1 cellular context compared by ENCODE assay signal in the genomic region with DNA sequence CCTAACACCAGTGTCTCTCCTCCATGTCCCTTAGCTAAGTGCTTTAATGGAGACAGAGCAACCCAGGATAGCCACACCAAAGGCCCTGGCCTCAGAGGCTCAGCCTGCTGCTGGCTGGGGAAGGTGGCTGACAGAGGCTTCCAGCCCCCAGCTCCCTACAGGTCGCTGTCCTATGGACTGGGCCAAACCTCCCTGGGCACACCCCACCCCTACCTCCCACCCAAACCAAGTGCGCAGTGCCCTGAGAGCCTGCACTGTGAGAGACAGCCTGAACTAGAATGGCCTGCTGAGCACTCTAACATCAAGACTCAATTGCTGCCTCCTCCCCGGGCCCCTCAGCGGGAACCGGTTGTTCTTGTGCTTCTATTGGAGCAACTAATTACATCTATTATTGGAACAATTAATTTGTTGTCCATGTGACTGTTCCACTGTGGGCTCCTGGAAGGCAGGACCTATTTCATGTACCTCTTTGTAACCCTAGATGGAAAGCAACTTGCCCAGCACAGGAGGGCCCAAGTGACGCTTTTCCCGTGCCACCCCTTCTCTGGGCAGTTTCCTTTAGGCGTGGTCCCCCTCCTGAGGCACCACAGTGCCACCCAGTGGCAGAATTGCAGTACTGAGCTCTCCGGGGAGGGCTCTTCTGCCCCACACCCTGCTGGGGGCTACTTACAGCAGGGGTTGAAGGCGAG.
TF ChIP-seq lines count a peak whose summit lies in the region.

No MANE protein-coding gene starts in this region.

TF ChIP-seq in HepG2, 621 proteins besides CTCF, POLR2A, EP300 and RAD21 (continued from another document and continues in another):
- TF ChIP-seq, protein P1, sequence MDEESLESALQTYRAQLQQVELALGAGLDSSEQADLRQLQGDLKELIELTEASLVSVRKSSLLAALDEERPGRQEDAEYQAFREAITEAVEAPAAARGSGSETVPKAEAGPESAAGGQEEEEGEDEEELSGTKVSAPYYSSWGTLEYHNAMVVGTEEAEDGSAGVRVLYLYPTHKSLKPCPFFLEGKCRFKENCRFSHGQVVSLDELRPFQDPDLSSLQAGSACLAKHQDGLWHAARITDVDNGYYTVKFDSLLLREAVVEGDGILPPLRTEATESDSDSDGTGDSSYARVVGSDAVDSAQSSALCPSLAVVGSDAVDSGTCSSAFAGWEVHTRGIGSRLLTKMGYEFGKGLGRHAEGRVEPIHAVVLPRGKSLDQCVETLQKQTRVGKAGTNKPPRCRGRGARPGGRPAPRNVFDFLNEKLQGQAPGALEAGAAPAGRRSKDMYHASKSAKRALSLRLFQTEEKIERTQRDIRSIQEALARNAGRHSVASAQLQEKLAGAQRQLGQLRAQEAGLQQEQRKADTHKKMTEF (CRISPR knock-in tag; IDR thresholded peaks at IDR 0.05) = peak; percentile 50; the same call in 1 of the 2 replicates
- TF ChIP-seq FOXA3 (CRISPR knock-in tag; IDR thresholded peaks at IDR 0.05) (0 out of 2 replicates have a peak, but pooled peaks have one; percentile 30), ZNF550 (CRISPR knock-in tag; IDR thresholded peaks at IDR 0.05; ENCODE audit: borderline replicate concordance) (no peak), RXRA (CRISPR knock-in tag; IDR thresholded peaks at IDR 0.05) (no peak; the same call in 1 of the 2 replicates), ZNF121 (CRISPR knock-in tag; IDR thresholded peaks at IDR 0.05) (no peak), FOXP1 (IDR thresholded peaks at IDR 0.05) (no peak), FOXP1 (CRISPR knock-in tag; IDR thresholded peaks at IDR 0.05) (no peak), SMAD3 (CRISPR knock-in tag; IDR thresholded peaks at IDR 0.05) (peak; percentile 62; the same call in 1 of the 2 replicates), TGIF2 (CRISPR knock-in tag; IDR thresholded peaks at IDR 0.05) (no peak), JDP2 (CRISPR knock-in tag; IDR thresholded peaks at IDR 0.05; ENCODE audit: borderline replicate concordance) (no peak), GATA4 (IDR thresholded peaks at IDR 0.05; ENCODE audit: borderline replicate concordance, low read depth) (no peak), MTA1 (CRISPR knock-in tag; IDR thresholded peaks at IDR 0.05; ENCODE audit: borderline replicate concordance) (no peak), MEIS2 (CRISPR knock-in tag; IDR thresholded peaks at IDR 0.05) (no peak), TCF12 (IDR thresholded peaks at IDR 0.05) (no peak), TCF12 (CRISPR knock-in tag; IDR thresholded peaks at IDR 0.05) (no peak), FOXK2 (IDR thresholded peaks at IDR 0.05) (no peak), MIXL1 (CRISPR knock-in tag; IDR thresholded peaks at IDR 0.05) (peak; percentile 61; the same call in 1 of the 2 replicates), HOXA9 (CRISPR knock-in tag; IDR thresholded peaks at IDR 0.05; ENCODE audit: borderline replicate concordance) (no peak), NR2F1 (CRISPR knock-in tag; IDR thresholded peaks at IDR 0.05) (no peak), ZNF136 (CRISPR knock-in tag; IDR thresholded peaks at IDR 0.05; ENCODE audit: low read depth) (no peak), ZNF205 (CRISPR knock-in tag; IDR thresholded peaks at IDR 0.05) (0 out of 2 replicates have a peak, but pooled peaks have one; percentile 44), ZNF557 (CRISPR knock-in tag; IDR thresholded peaks at IDR 0.05) (no peak), RFXAP (CRISPR knock-in tag; IDR thresholded peaks at IDR 0.05; ENCODE audit: borderline replicate concordance) (no peak), FOXO1 (CRISPR knock-in tag; IDR thresholded peaks at IDR 0.05) (peak; percentile 33; the same call in 1 of the 2 replicates), KLF16 (CRISPR knock-in tag; IDR thresholded peaks at IDR 0.05) (peak in 1 of 2 experiments; percentile 39; a peak in 1 of 4 replicates), ZNF629 (CRISPR knock-in tag; conservative IDR thresholded peaks at IDR 0.05) (no peak), ZNF777 (CRISPR knock-in tag; IDR thresholded peaks at IDR 0.05) (0 out of 2 replicates have a peak, but pooled peaks have one; percentile 24), ZFP36L1 (CRISPR knock-in tag; IDR thresholded peaks at IDR 0.05) (no peak), ZNF207 (IDR thresholded peaks at IDR 0.05; ENCODE audit: borderline replicate concordance) (no peak), RAD51 (IDR thresholded peaks at IDR 0.05; ENCODE audit: borderline replicate concordance) (no peak), REL (CRISPR knock-in tag; conservative IDR thresholded peaks at IDR 0.05) (no peak), SALL2 (CRISPR knock-in tag; IDR thresholded peaks at IDR 0.05) (no peak), ZFYVE20 (CRISPR knock-in tag; IDR thresholded peaks at IDR 0.05; ENCODE audit: borderline replicate concordance, low read depth) (no peak), ARNT (IDR thresholded peaks at IDR 0.05) (no peak), ZNF160 (CRISPR knock-in tag; IDR thresholded peaks at IDR 0.05) (no peak), GATAD1 (CRISPR knock-in tag; IDR thresholded peaks at IDR 0.05) (peak; percentile 48; the same call in 1 of the 2 replicates), ZNF878 (CRISPR knock-in tag; IDR thresholded peaks at IDR 0.05) (no peak)
- TF ChIP-seq, protein P2, sequence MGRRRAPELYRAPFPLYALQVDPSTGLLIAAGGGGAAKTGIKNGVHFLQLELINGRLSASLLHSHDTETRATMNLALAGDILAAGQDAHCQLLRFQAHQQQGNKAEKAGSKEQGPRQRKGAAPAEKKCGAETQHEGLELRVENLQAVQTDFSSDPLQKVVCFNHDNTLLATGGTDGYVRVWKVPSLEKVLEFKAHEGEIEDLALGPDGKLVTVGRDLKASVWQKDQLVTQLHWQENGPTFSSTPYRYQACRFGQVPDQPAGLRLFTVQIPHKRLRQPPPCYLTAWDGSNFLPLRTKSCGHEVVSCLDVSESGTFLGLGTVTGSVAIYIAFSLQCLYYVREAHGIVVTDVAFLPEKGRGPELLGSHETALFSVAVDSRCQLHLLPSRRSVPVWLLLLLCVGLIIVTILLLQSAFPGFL (CRISPR knock-in tag; IDR thresholded peaks at IDR 0.05) = no peak
- TF ChIP-seq, protein P3, sequence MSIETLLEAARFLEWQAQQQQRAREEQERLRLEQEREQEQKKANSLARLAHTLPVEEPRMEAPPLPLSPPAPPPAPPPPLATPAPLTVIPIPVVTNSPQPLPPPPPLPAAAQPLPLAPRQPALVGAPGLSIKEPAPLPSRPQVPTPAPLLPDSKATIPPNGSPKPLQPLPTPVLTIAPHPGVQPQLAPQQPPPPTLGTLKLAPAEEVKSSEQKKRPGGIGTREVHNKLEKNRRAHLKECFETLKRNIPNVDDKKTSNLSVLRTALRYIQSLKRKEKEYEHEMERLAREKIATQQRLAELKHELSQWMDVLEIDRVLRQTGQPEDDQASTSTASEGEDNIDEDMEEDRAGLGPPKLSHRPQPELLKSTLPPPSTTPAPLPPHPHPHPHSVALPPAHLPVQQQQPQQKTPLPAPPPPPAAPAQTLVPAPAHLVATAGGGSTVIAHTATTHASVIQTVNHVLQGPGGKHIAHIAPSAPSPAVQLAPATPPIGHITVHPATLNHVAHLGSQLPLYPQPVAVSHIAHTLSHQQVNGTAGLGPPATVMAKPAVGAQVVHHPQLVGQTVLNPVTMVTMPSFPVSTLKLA (IDR thresholded peaks at IDR 0.05) = no peak
- TF ChIP-seq, protein P4, sequence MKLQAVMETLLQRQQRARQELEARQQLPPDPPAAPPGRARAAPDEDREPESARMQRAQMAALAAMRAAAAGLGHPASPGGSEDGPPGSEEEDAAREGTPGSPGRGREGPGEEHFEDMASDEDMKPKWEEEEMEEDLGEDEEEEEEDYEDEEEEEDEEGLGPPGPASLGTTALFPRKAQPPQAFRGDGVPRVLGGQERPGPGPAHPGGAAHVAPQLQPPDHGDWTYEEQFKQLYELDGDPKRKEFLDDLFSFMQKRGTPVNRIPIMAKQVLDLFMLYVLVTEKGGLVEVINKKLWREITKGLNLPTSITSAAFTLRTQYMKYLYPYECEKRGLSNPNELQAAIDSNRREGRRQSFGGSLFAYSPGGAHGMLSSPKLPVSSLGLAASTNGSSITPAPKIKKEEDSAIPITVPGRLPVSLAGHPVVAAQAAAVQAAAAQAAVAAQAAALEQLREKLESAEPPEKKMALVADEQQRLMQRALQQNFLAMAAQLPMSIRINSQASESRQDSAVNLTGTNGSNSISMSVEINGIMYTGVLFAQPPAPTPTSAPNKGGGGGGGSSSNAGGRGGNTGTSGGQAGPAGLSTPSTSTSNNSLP (IDR thresholded peaks at IDR 0.05; ENCODE audit: low read depth, low read length) = no peak
- TF ChIP-seq, protein P5, sequence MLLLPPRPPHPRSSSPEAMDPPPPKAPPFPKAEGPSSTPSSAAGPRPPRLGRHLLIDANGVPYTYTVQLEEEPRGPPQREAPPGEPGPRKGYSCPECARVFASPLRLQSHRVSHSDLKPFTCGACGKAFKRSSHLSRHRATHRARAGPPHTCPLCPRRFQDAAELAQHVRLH (CRISPR knock-in tag; IDR thresholded peaks at IDR 0.05; ENCODE audit: borderline replicate concordance, low read depth) = peak; percentile 56; the same call in 1 of the 2 replicates
- TF ChIP-seq, protein P6, sequence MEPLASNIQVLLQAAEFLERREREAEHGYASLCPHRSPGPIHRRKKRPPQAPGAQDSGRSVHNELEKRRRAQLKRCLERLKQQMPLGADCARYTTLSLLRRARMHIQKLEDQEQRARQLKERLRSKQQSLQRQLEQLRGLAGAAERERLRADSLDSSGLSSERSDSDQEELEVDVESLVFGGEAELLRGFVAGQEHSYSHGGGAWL (CRISPR knock-in tag; IDR thresholded peaks at IDR 0.05) = no peak
- TF ChIP-seq, protein P7, sequence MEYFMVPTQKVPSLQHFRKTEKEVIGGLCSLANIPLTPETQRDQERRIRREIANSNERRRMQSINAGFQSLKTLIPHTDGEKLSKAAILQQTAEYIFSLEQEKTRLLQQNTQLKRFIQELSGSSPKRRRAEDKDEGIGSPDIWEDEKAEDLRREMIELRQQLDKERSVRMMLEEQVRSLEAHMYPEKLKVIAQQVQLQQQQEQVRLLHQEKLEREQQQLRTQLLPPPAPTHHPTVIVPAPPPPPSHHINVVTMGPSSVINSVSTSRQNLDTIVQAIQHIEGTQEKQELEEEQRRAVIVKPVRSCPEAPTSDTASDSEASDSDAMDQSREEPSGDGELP (IDR thresholded peaks at IDR 0.05; ENCODE audit: borderline replicate concordance, low read depth) = no peak
- TF ChIP-seq, protein P8, sequence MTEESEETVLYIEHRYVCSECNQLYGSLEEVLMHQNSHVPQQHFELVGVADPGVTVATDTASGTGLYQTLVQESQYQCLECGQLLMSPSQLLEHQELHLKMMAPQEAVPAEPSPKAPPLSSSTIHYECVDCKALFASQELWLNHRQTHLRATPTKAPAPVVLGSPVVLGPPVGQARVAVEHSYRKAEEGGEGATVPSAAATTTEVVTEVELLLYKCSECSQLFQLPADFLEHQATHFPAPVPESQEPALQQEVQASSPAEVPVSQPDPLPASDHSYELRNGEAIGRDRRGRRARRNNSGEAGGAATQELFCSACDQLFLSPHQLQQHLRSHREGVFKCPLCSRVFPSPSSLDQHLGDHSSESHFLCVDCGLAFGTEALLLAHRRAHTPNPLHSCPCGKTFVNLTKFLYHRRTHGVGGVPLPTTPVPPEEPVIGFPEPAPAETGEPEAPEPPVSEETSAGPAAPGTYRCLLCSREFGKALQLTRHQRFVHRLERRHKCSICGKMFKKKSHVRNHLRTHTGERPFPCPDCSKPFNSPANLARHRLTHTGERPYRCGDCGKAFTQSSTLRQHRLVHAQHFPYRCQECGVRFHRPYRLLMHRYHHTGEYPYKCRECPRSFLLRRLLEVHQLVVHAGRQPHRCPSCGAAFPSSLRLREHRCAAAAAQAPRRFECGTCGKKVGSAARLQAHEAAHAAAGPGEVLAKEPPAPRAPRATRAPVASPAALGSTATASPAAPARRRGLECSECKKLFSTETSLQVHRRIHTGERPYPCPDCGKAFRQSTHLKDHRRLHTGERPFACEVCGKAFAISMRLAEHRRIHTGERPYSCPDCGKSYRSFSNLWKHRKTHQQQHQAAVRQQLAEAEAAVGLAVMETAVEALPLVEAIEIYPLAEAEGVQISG (CRISPR knock-in tag; IDR thresholded peaks at IDR 0.05) = peak; percentile 56
- TF ChIP-seq, protein P9, sequence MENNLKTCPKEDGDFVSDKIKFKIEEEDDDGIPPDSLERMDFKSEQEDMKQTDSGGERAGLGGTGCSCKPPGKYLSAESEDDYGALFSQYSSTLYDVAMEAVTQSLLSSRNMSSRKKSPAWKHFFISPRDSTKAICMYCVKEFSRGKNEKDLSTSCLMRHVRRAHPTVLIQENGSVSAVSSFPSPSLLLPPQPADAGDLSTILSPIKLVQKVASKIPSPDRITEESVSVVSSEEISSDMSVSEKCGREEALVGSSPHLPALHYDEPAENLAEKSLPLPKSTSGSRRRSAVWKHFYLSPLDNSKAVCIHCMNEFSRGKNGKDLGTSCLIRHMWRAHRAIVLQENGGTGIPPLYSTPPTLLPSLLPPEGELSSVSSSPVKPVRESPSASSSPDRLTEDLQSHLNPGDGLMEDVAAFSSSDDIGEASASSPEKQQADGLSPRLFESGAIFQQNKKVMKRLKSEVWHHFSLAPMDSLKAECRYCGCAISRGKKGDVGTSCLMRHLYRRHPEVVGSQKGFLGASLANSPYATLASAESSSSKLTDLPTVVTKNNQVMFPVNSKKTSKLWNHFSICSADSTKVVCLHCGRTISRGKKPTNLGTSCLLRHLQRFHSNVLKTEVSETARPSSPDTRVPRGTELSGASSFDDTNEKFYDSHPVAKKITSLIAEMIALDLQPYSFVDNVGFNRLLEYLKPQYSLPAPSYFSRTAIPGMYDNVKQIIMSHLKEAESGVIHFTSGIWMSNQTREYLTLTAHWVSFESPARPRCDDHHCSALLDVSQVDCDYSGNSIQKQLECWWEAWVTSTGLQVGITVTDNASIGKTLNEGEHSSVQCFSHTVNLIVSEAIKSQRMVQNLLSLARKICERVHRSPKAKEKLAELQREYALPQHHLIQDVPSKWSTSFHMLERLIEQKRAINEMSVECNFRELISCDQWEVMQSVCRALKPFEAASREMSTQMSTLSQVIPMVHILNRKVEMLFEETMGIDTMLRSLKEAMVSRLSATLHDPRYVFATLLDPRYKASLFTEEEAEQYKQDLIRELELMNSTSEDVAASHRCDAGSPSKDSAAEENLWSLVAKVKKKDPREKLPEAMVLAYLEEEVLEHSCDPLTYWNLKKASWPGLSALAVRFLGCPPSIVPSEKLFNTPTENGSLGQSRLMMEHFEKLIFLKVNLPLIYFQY (CRISPR knock-in tag; IDR thresholded peaks at IDR 0.05; ENCODE audit: borderline replicate concordance) = no peak
- TF ChIP-seq, protein P10, sequence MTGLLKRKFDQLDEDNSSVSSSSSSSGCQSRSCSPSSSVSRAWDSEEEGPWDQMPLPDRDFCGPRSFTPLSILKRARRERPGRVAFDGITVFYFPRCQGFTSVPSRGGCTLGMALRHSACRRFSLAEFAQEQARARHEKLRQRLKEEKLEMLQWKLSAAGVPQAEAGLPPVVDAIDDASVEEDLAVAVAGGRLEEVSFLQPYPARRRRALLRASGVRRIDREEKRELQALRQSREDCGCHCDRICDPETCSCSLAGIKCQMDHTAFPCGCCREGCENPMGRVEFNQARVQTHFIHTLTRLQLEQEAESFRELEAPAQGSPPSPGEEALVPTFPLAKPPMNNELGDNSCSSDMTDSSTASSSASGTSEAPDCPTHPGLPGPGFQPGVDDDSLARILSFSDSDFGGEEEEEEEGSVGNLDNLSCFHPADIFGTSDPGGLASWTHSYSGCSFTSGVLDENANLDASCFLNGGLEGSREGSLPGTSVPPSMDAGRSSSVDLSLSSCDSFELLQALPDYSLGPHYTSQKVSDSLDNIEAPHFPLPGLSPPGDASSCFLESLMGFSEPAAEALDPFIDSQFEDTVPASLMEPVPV (CRISPR knock-in tag; IDR thresholded peaks at IDR 0.05) = no peak
- TF ChIP-seq, protein P11, sequence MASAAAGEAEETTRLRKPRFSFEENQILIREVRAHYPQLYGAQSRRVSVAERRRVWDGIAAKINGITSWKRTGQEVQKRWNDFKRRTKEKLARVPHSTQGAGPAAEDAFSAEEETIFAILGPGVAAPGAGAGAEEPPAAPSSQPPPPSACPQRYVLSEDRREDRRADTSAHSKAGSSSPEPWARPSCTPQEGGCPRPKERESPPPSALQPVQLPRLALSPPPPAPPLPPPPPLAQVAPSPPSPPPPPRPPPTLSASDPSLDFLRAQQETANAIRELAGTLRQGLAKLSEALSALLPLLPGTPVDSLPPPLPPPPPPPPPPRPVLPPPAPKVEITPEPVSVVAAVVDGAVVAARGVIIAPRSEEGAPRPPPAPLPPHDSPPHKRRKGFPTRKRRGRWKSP (CRISPR knock-in tag; IDR thresholded peaks at IDR 0.05) = no peak
